Comparison of ENCODE assay signal across 2 cellular contexts in genomic region chr22:41925783-41926460, GRCh38.
TF ChIP-seq lines count a peak whose summit lies in the region.

No MANE protein-coding gene starts in this region.

TF ChIP-seq in IMR-90, 13 proteins besides CTCF, POLR2A, EP300 and RAD21:
- TF ChIP-seq FOS (IDR thresholded peaks at IDR 0.05; ENCODE audit: low read depth, low read length) (no peak), MAFK (IDR thresholded peaks at IDR 0.05; ENCODE audit: low read depth, low read length) (no peak), SMC3 (IDR thresholded peaks at IDR 0.05; ENCODE audit: low read depth, low read length) (0 out of 2 replicates have a peak, but pooled peaks have one; percentile 15), USF2 (IDR thresholded peaks at IDR 0.05; ENCODE audit: low read depth, low read length) (no peak), CHD1 (IDR thresholded peaks at IDR 0.05; ENCODE audit: low read depth, low read length) (no peak), ELK1 (IDR thresholded peaks at IDR 0.05; ENCODE audit: borderline replicate concordance, low read depth, low read length) (no peak), RCOR1 (IDR thresholded peaks at IDR 0.05; ENCODE audit: insufficient replicate concordance, low read length) (no peak), MXI1 (IDR thresholded peaks at IDR 0.05; ENCODE audit: borderline replicate concordance, low read depth, low read length) (no peak), MAZ (IDR thresholded peaks at IDR 0.05; ENCODE audit: borderline replicate concordance, low read depth, low read length) (peak; percentile 45; the same call in 1 of the 2 replicates), BHLHE40 (IDR thresholded peaks at IDR 0.05; ENCODE audit: low read depth, low read length) (peak; percentile 24; the same call in 1 of the 2 replicates), RFX5 (IDR thresholded peaks at IDR 0.05; ENCODE audit: low read depth, low read length) (no peak), CEBPB (IDR thresholded peaks at IDR 0.05; ENCODE audit: low read depth, low read length) (no peak), NFE2L2 (IDR thresholded peaks at IDR 0.05; ENCODE audit: low read depth, low read length) (no peak)
TF ChIP-seq in IMR-90: peak in this region for 3.

TF ChIP-seq in liver, 16 proteins besides CTCF, POLR2A, EP300 and RAD21:
- TF ChIP-seq HNF4A (conservative IDR thresholded peaks at IDR 0.05) (no peak), FOXA2 (IDR thresholded peaks at IDR 0.05) (no peak), SP1 (IDR thresholded peaks at IDR 0.05) (no peak), HNF4G (IDR thresholded peaks at IDR 0.05) (no peak), FOXA1 (IDR thresholded peaks at IDR 0.05) (no peak), JUND (IDR thresholded peaks at IDR 0.05) (no peak), REST (IDR thresholded peaks at IDR 0.05) (no peak), EGR1 (IDR thresholded peaks at IDR 0.05; ENCODE audit: low read depth in 2 of 2) (no peak), YY1 (IDR thresholded peaks at IDR 0.05) (no peak), ATF3 (IDR thresholded peaks at IDR 0.05) (no peak), MAX (IDR thresholded peaks at IDR 0.05) (no peak), RXRA (IDR thresholded peaks at IDR 0.05) (no peak)
TF ChIP-seq in liver: peak in this region for 0.
